28 cellular contexts compared by ENCODE assay signal in the genomic region with DNA sequence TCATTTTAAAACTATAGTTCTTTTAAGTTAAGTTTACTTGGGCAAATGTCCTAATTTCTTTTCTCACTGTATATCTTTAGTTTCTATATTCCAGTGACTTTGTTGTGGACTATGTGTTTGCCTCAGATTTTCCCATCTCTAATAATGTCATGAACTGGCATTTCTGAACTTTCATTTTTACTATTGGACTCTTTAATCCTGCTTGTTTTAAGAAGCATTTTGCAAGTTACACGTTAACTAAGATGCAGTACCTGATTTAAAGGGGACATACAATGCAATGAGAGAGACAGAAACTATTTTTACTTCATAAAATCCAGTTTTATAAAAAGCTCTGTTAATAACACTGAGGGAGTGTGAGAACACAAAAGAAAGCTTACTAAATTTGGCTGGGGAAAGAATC. TPM values are rescaled to one million over a fixed set of nuclear protein-coding genes. Genes with fewer than 3 reads are reported as not detected.
DNase-seq lines count a peak whose midpoint lies in the region; ATAC-seq, FAIRE-seq and TF ChIP-seq lines count a peak whose summit lies in the region.
"Had no signal": no experiment of that assay in that cellular context is flagged by ENCODE, and none has a peak within 500 bp of the region (broad histone marks: within the 10 kb centered on the region; RNA-seq: fewer than 3 reads in every experiment).

No MANE protein-coding gene starts in this region.

- WGBS in heart right ventricle, 2 donors: 55 to 69% methylated on average over 1 of the region's 1 CpG

- TF ChIP-seq CTCF in kidney (IDR thresholded peaks at IDR 0.05; ENCODE audit: borderline replicate concordance, extremely low read depth, insufficient read depth) (no peak), vagina (IDR thresholded peaks at IDR 0.05) (no peak), heart right ventricle (IDR thresholded peaks at IDR 0.05) (no peak)

- intact Hi-C loops in kidney (cut with DNase I): no loop called here
- intact Hi-C loops in vagina (cut with DNase I): loop anchor here (10.0 kb wide), 1 partner anchor 66 kb away; no protein-coding TSS in a partner anchor
- intact Hi-C loops in heart right ventricle (cut with DNase I): loop anchor here in 1 of 10 donors (5.0 kb wide), 1 partner anchor 58 kb away; no protein-coding TSS in a partner anchor

- no peak overlapping the region for H3K27ac ChIP-seq in kidney (ENCODE audit: low read depth in 2 of 2, low read length in 2 of 2)
- H3K27ac ChIP-seq in vagina: peak overlapping the region; percentile 62
- peak overlapping the region in 1 of 10 donors; percentile 23 for H3K27ac ChIP-seq in heart right ventricle
- H3K27ac ChIP-seq: BLaER1, cardiac muscle cell, ovary, SJSA1 had no signal

- H3K4me1 ChIP-seq in kidney (ENCODE audit: control insufficient read depth in 1 of 2, insufficient read depth in 1 of 2, low read depth in 1 of 2, low read length in 2 of 2) (peaks cover 8 to 18% of the 10 kb centered on the region in 2 donors), vagina (peaks cover 52% of the 10 kb centered on the region), heart right ventricle (peaks cover 0 to 48% (median 24%) of the 10 kb centered on the region in 9 donors)
- H3K4me1 ChIP-seq: BLaER1 had no signal

- FAIRE-seq in kidney (lab: Jason Lieb, UNC): peak; percentile 74
- FAIRE-seq: H1, urothelium cell line had no signal

- H3K4me1 Mint-ChIP-seq in stimulated activated naive CD8-positive, alpha-beta T cell treated with anti-CD3 and anti-CD28 coated beads, Interleukin-15, Interleukin-2, amounts not matched to agents 100 ng/mL and 50 ng/mL, for 24 hours (ENCODE audit: low read depth): peaks cover 2% of the 10 kb centered on the region
- no peaks in the 10 kb centered on the region for H3K4me1 Mint-ChIP-seq in stimulated activated naive CD8-positive, alpha-beta T cell treated with anti-CD3 and anti-CD28 coated beads, Interleukin-15, amount 100 ng/mL, for 72 hours
- H3K4me1 Mint-ChIP-seq: natural killer cell had no signal

- H3K36me3 Mint-ChIP-seq in stimulated activated naive CD8-positive, alpha-beta T cell treated with anti-CD3 and anti-CD28 coated beads, Interleukin-15, Interleukin-2, amounts not matched to agents 100 ng/mL and 50 ng/mL, for 24 hours (ENCODE audit: low read depth): no peaks in the 10 kb centered on the region
- H3K36me3 Mint-ChIP-seq: natural killer cell had no signal

- H3K4me3 Mint-ChIP-seq in stimulated activated naive CD8-positive, alpha-beta T cell treated with anti-CD3 and anti-CD28 coated beads, Interleukin-15, Interleukin-2, amounts not matched to agents 100 ng/mL and 50 ng/mL, for 24 hours: no peak overlapping the region
- no peak overlapping the region for H3K4me3 Mint-ChIP-seq in stimulated activated naive CD8-positive, alpha-beta T cell treated with anti-CD3 and anti-CD28 coated beads, Interleukin-15, amount 100 ng/mL, for 72 hours
- H3K4me3 Mint-ChIP-seq: activated T-cell treated with anti-CD3 and anti-CD28 coated beads, Interleukin-2, amount 50 U/mL, for 24 hours; endodermal cell; natural killer cell; T-helper 1 cell treated with Interleukin-12 subunit alpha and Interleukin-12 subunit beta and Interleukin-4 antibody, amounts not matched to agents 30 μg/mL and 1 μg/mL, for 36 hours had no signal

- H3K27me3 ChIP-seq in vagina: no peaks in the 10 kb centered on the region
- H3K27me3 ChIP-seq in heart right ventricle: no peaks in the 10 kb centered on the region
- H3K27me3 ChIP-seq: BLaER1, cardiac muscle cell, ovary, right atrium auricular region, SJSA1 had no signal

- H3K27ac Mint-ChIP-seq in stimulated activated naive CD8-positive, alpha-beta T cell treated with anti-CD3 and anti-CD28 coated beads, Interleukin-15, Interleukin-2, amounts not matched to agents 100 ng/mL and 50 ng/mL, for 24 hours: peak overlapping the region; percentile 3
- H3K27ac Mint-ChIP-seq in stimulated activated naive CD8-positive, alpha-beta T cell treated with anti-CD3 and anti-CD28 coated beads, Interleukin-15, amount 100 ng/mL, for 72 hours: no peak overlapping the region
- H3K27ac Mint-ChIP-seq: activated T-cell treated with anti-CD3 and anti-CD28 coated beads, Interleukin-2, amount 50 U/mL, for 24 hours; endodermal cell; natural killer cell; T-helper 1 cell treated with Interleukin-12 subunit alpha and Interleukin-12 subunit beta and Interleukin-4 antibody, amounts not matched to agents 30 μg/mL and 1 μg/mL, for 36 hours had no signal

- no peak for TF ChIP-seq POLR2A in vagina (IDR thresholded peaks at IDR 0.05)

- H3K9me3 ChIP-seq in kidney (ENCODE audit: control insufficient read depth in 1 of 2, low read length in 2 of 2): no peaks in the 10 kb centered on the region
- no peaks in the 10 kb centered on the region for H3K9me3 ChIP-seq in vagina
- H3K9me3 ChIP-seq in heart right ventricle: no peaks in the 10 kb centered on the region
- H3K9me3 ChIP-seq: BLaER1, Caco-2, ovary, right atrium auricular region, SJSA1 had no signal

- H3K9ac ChIP-seq in kidney (ENCODE audit: low read length in 2 of 2): no peak overlapping the region
- H3K9ac ChIP-seq: BLaER1 had no signal

- ATAC-seq in stimulated activated naive CD8-positive, alpha-beta T cell treated with anti-CD3 and anti-CD28 coated beads, Interleukin-15, amount 100 ng/mL, for 72 hours: no peak
- ATAC-seq in heart right ventricle (no peak), GM21526 (IDR thresholded peaks at IDR 0.05; ENCODE audit: low FRiP score, unreplicated experiment) (no peak)
- ATAC-seq: natural killer cell; Panc1; stimulated activated naive CD8-positive, alpha-beta T cell treated with anti-CD3 and anti-CD28 coated beads, Interleukin-15, Interleukin-2, amounts not matched to agents 100 U/mL and 50 U/mL, for 24 hours had no signal

- H3K36me3 ChIP-seq in kidney (ENCODE audit: control insufficient read depth in 1 of 2, insufficient read depth in 2 of 2, low read length in 2 of 2) (no peaks in the 10 kb centered on the region), vagina (no peaks in the 10 kb centered on the region), heart right ventricle (no peaks in the 10 kb centered on the region)
- H3K36me3 ChIP-seq: BLaER1, cardiac muscle cell, ovary, right atrium auricular region, SJSA1 had no signal

- no peaks in the 10 kb centered on the region for H3K27me3 Mint-ChIP-seq in stimulated activated naive CD8-positive, alpha-beta T cell treated with anti-CD3 and anti-CD28 coated beads, Interleukin-15, Interleukin-2, amounts not matched to agents 100 ng/mL and 50 ng/mL, for 24 hours
- no peaks in the 10 kb centered on the region for H3K27me3 Mint-ChIP-seq in stimulated activated naive CD8-positive, alpha-beta T cell treated with anti-CD3 and anti-CD28 coated beads, Interleukin-15, amount 100 ng/mL, for 72 hours
- H3K27me3 Mint-ChIP-seq: activated T-cell treated with anti-CD3 and anti-CD28 coated beads, Interleukin-2, amount 50 U/mL, for 24 hours had no signal

- no peak for DNase-seq in stimulated activated naive CD8-positive, alpha-beta T cell treated with anti-CD3 and anti-CD28 coated beads, Interleukin-15, amount 100 ng/mL, for 72 hours
- DNase-seq in kidney (no peak), renal cortical epithelial cell (ENCODE audit: low read depth) (peak; percentile 50), vagina (ENCODE audit: extremely low spot score in 2 of 2) (no peak), LoVo (ENCODE audit: low spot score) (no peak), heart right ventricle (no peak)
- DNase-seq: activated naive CD4-positive, alpha-beta T cell treated with Interleukin-2 at 50 U/mL for 16 hours; activated T-cell treated with anti-CD3 and anti-CD28 coated beads, Interleukin-2, amount 50 U/mL, for 24 hours; Caco-2; cortex of kidney; DMS79 treated with DMSO at 0.1 percent for 48 hours; endodermal cell; KG1; natural killer cell; NCI-H510A treated with DMSO at 0.1 percent for 48 hours; NK-92 treated with Interleukin-12 subunit alpha and Interleukin-12 subunit beta, amount 100 ng/mL, for 24 hours; ovary; stimulated activated naive CD8-positive, alpha-beta T cell treated with anti-CD3 and anti-CD28 coated beads, Interleukin-15, Interleukin-2, amounts not matched to agents 100 U/mL and 50 U/mL, for 24 hours had no signal

- no peak overlapping the region for H3K4me3 ChIP-seq in kidney (ENCODE audit: low read length in 2 of 2)
- no peak overlapping the region for H3K4me3 ChIP-seq in vagina
- no peak overlapping the region for H3K4me3 ChIP-seq in heart right ventricle
- H3K4me3 ChIP-seq: BLaER1, cardiac muscle cell, ovary, right atrium auricular region, SJSA1 had no signal

- peaks cover 4% of the 10 kb centered on the region for H3K9me3 Mint-ChIP-seq in stimulated activated naive CD8-positive, alpha-beta T cell treated with anti-CD3 and anti-CD28 coated beads, Interleukin-15, Interleukin-2, amounts not matched to agents 100 ng/mL and 50 ng/mL, for 24 hours
- peaks cover 0 to 7% of the 10 kb centered on the region in 2 donors for H3K9me3 Mint-ChIP-seq in stimulated activated naive CD8-positive, alpha-beta T cell treated with anti-CD3 and anti-CD28 coated beads, Interleukin-15, amount 100 ng/mL, for 72 hours
- H3K9me3 Mint-ChIP-seq: endodermal cell; natural killer cell; T-helper 1 cell treated with Interleukin-12 subunit alpha and Interleukin-12 subunit beta and Interleukin-4 antibody, amounts not matched to agents 30 μg/mL and 1 μg/mL, for 36 hours had no signal

RNA-seq across cellular contexts. Expression of a gene that starts 58.6 kb away (rescaled TPM):
- total RNA-seq in kidney (85.6 TPM), renal cortical epithelial cell (109 and 145 TPM in 2 replicates), vagina (66.8 TPM), heart right ventricle (100 to 1,000 TPM in 9 of 10 donors, 10 to 100 TPM in 1; 85.7 to 293 (median 192) TPM)
- polyA plus RNA-seq in kidney (ENCODE audit: insufficient read depth, low read depth, low replicate concordance) (28.0 TPM), heart right ventricle (100 to 1,000 TPM in 1 of 2 donors, 10 to 100 TPM in 1; 33.4 to 151 TPM)
